8 cellular contexts compared by ENCODE assay signal in the genomic region with DNA sequence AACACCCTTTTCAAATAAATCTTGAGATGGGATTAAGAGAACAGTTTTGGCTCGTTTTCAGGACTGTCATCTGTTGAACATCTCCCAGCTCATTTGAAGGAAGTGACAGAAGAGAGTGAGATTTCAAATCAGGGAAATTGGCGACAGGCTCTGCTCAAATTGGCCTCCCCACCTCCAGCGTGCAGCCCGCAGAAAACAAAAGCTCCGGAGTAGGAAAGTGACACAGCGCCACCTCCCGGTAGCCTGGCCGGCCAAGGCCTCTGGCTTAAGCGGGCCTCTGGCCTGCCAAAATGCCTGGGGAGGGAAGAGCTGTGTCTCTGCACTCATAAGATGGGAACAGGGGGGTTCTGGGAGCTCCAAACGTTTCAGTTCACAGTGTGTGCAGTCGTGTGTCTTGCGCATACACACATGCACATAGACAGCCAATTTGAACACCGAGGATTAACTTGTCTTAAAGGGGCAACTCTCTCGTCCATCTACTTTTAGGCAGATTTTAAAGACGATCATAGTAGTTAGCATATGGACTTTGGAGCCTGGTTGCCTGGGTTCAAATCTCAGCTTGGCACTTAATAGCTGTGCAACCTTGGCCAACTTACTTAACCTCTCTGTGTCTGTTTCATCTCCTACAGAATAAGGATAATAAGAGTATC.
DNase-seq lines count a peak whose midpoint lies in the region; ATAC-seq and TF ChIP-seq lines count a peak whose summit lies in the region.

No MANE protein-coding gene starts in this region.

- peak; percentile 81 for TF ChIP-seq CTCF in GM10266 (IDR thresholded peaks at IDR 0.05; ENCODE audit: control insufficient read depth, insufficient read depth, low read depth, missing control alignments)

- peak; percentile 85 for ATAC-seq in GM21529 (IDR thresholded peaks at IDR 0.05; ENCODE audit: unreplicated experiment)

- DNase-seq in GM10266 (ENCODE audit: extremely low spot score) (peak; percentile 74), HuH-7.5 (ENCODE audit: low spot score) (peak; percentile 66), cerebellum (ENCODE audit: low spot score) (peak; percentile 66), left kidney (ENCODE audit: low read depth, low spot score) (peak; percentile 71), NCI-H2029 (lab: John Stamatoyannopoulos, UW) (no peak)
- peak; percentile 3 to 11 (median 6) for DNase-seq in activated CD4-positive, CD25-positive, alpha-beta regulatory T cell (lab: John Stamatoyannopoulos, UW)
- DNase-seq in stimulated activated CD8-positive, alpha-beta memory T cell treated with anti-CD3 and anti-CD28 coated beads, Interleukin-12 subunit alpha, Interleukin-12 subunit beta, amount 100 ng/mL, for 1 hour (ENCODE audit: low read depth) = peak; percentile 22
